1 cellular context compared by ENCODE assay signal in the genomic region with DNA sequence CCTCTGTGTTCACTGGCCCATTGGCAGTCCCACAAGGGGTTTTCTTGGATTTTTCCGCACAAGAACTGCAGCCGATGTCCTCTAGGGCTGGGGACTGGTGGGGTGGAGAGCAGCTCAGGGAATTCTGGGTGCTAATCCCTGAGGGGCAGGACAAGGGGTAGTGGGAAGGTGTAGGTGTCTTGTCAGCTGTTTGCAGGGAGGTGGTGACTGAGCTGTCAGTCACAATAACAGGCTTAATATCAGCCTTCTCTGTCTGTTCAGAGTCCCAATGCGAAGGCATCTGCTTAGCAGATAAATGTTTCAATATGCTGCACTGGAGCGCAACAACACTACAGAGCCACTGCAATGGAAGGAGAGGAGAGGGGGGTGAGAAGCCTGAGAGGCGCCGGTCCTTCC.
TF ChIP-seq lines count a peak whose summit lies in the region.

No MANE protein-coding gene starts in this region.

TF ChIP-seq in GM23338, 12 proteins besides CTCF, POLR2A, EP300 and RAD21:
- TF ChIP-seq, protein P1, sequence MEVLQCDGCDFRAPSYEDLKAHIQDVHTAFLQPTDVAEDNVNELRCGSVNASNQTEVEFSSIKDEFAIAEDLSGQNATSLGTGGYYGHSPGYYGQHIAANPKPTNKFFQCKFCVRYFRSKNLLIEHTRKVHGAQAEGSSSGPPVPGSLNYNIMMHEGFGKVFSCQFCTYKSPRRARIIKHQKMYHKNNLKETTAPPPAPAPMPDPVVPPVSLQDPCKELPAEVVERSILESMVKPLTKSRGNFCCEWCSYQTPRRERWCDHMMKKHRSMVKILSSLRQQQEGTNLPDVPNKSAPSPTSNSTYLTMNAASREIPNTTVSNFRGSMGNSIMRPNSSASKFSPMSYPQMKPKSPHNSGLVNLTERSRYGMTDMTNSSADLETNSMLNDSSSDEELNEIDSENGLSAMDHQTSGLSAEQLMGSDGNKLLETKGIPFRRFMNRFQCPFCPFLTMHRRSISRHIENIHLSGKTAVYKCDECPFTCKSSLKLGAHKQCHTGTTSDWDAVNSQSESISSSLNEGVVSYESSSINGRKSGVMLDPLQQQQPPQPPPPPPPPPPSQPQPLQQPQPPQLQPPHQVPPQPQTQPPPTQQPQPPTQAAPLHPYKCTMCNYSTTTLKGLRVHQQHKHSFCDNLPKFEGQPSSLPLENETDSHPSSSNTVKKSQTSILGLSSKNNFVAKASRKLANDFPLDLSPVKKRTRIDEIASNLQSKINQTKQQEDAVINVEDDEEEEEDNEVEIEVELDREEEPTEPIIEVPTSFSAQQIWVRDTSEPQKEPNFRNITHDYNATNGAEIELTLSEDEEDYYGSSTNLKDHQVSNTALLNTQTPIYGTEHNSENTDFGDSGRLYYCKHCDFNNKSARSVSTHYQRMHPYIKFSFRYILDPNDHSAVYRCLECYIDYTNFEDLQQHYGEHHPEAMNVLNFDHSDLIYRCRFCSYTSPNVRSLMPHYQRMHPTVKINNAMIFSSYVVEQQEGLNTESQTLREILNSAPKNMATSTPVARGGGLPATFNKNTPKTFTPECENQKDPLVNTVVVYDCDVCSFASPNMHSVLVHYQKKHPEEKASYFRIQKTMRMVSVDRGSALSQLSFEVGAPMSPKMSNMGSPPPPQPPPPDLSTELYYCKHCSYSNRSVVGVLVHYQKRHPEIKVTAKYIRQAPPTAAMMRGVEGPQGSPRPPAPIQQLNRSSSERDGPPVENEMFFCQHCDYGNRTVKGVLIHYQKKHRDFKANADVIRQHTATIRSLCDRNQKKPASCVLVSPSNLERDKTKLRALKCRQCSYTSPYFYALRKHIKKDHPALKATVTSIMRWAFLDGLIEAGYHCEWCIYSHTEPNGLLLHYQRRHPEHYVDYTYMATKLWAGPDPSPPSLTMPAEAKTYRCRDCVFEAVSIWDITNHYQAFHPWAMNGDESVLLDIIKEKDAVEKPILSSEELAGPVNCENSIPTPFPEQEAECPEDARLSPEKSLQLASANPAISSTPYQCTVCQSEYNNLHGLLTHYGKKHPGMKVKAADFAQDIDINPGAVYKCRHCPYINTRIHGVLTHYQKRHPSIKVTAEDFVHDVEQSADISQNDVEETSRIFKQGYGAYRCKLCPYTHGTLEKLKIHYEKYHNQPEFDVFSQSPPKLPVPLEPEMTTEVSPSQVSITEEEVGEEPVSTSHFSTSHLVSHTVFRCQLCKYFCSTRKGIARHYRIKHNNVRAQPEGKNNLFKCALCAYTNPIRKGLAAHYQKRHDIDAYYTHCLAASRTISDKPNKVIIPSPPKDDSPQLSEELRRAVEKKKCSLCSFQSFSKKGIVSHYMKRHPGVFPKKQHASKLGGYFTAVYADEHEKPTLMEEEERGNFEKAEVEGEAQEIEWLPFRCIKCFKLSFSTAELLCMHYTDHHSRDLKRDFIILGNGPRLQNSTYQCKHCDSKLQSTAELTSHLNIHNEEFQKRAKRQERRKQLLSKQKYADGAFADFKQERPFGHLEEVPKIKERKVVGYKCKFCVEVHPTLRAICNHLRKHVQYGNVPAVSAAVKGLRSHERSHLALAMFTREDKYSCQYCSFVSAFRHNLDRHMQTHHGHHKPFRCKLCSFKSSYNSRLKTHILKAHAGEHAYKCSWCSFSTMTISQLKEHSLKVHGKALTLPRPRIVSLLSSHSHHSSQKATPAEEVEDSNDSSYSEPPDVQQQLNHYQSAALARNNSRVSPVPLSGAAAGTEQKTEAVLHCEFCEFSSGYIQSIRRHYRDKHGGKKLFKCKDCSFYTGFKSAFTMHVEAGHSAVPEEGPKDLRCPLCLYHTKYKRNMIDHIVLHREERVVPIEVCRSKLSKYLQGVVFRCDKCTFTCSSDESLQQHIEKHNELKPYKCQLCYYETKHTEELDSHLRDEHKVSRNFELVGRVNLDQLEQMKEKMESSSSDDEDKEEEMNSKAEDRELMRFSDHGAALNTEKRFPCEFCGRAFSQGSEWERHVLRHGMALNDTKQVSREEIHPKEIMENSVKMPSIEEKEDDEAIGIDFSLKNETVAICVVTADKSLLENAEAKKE (CRISPR knock-in tag; IDR thresholded peaks at IDR 0.05) = no peak
- TF ChIP-seq POLR2AphosphoS5 (IDR thresholded peaks at IDR 0.05; ENCODE audit: low read depth) = no peak
- no peak for TF ChIP-seq NANOG (IDR thresholded peaks at IDR 0.05; ENCODE audit: borderline replicate concordance)
- no peak for TF ChIP-seq STAT1 (IDR thresholded peaks at IDR 0.05; ENCODE audit: unreplicated experiment)
- TF ChIP-seq EZH2 (IDR thresholded peaks at IDR 0.05; ENCODE audit: low read depth, unreplicated experiment) = no peak
- TF ChIP-seq ZNF114 (CRISPR knock-in tag; IDR thresholded peaks at IDR 0.05) = no peak
- no peak for TF ChIP-seq ZNF331 (CRISPR knock-in tag; IDR thresholded peaks at IDR 0.05; ENCODE audit: low read depth)
- TF ChIP-seq, protein P2, sequence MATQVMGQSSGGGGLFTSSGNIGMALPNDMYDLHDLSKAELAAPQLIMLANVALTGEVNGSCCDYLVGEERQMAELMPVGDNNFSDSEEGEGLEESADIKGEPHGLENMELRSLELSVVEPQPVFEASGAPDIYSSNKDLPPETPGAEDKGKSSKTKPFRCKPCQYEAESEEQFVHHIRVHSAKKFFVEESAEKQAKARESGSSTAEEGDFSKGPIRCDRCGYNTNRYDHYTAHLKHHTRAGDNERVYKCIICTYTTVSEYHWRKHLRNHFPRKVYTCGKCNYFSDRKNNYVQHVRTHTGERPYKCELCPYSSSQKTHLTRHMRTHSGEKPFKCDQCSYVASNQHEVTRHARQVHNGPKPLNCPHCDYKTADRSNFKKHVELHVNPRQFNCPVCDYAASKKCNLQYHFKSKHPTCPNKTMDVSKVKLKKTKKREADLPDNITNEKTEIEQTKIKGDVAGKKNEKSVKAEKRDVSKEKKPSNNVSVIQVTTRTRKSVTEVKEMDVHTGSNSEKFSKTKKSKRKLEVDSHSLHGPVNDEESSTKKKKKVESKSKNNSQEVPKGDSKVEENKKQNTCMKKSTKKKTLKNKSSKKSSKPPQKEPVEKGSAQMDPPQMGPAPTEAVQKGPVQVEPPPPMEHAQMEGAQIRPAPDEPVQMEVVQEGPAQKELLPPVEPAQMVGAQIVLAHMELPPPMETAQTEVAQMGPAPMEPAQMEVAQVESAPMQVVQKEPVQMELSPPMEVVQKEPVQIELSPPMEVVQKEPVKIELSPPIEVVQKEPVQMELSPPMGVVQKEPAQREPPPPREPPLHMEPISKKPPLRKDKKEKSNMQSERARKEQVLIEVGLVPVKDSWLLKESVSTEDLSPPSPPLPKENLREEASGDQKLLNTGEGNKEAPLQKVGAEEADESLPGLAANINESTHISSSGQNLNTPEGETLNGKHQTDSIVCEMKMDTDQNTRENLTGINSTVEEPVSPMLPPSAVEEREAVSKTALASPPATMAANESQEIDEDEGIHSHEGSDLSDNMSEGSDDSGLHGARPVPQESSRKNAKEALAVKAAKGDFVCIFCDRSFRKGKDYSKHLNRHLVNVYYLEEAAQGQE (IDR thresholded peaks at IDR 0.05; ENCODE audit: unreplicated experiment) = no peak
- no peak for TF ChIP-seq EZH2phosphoT487 (IDR thresholded peaks at IDR 0.05; ENCODE audit: unreplicated experiment)
- no peak for TF ChIP-seq CREB1 (CRISPR knock-in tag; IDR thresholded peaks at IDR 0.05; ENCODE audit: low read depth)
- TF ChIP-seq, protein P3, sequence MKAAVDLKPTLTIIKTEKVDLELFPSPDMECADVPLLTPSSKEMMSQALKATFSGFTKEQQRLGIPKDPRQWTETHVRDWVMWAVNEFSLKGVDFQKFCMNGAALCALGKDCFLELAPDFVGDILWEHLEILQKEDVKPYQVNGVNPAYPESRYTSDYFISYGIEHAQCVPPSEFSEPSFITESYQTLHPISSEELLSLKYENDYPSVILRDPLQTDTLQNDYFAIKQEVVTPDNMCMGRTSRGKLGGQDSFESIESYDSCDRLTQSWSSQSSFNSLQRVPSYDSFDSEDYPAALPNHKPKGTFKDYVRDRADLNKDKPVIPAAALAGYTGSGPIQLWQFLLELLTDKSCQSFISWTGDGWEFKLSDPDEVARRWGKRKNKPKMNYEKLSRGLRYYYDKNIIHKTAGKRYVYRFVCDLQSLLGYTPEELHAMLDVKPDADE (IDR thresholded peaks at IDR 0.05) = no peak
- TF ChIP-seq JUNB (IDR thresholded peaks at IDR 0.05; ENCODE audit: unreplicated experiment) = no peak
